9 cellular contexts compared by ENCODE assay signal in genomic region chr2:37080231-37080630, GRCh38. TPM values are rescaled to one million over a fixed set of nuclear protein-coding genes. Genes with fewer than 3 reads are reported as not detected.
DNase-seq lines count a peak whose midpoint lies in the region; ATAC-seq and TF ChIP-seq lines count a peak whose summit lies in the region.
"Had no signal": no experiment of that assay in that cellular context is flagged by ENCODE, and none has a peak within 500 bp of the region (broad histone marks: within the 10 kb centered on the region; RNA-seq: fewer than 3 reads in every experiment).

No MANE protein-coding gene starts in this region.

- CTCF ChIA-PET in OCI-LY7 (lab: Charles Lee; ENCODE audit: unreplicated experiment): no interaction called here

- H2AFZ ChIP-seq in OCI-LY7 (ENCODE audit: low read length): peak overlapping the region; percentile 10; the same call in 1 of the 2 replicates

- peaks cover 55% of the 10 kb centered on the region for H3K4me1 ChIP-seq in left ventricle myocardium inferior
- peaks cover 32% of the 10 kb centered on the region for H3K4me1 ChIP-seq in OCI-LY7 (ENCODE audit: insufficient read depth, low read length, poor library complexity, severe bottlenecking)
- peaks cover 29% of the 10 kb centered on the region for H3K4me1 ChIP-seq in effector memory CD4-positive, alpha-beta T cell (ENCODE audit: control insufficient read depth, insufficient read depth, low read length, poor library complexity, severe bottlenecking)
- peaks cover 33% of the 10 kb centered on the region for H3K4me1 ChIP-seq in upper lobe of right lung
- H3K4me1 ChIP-seq in HAP-1: peaks cover 8% of the 10 kb centered on the region

- in situ Hi-C loops in HAP-1 (cut with MboI; ENCODE audit: low sequenced_read_pairs): no loop called here

- peaks cover 54% of the 10 kb centered on the region for H3K36me3 ChIP-seq in left ventricle myocardium inferior
- H3K36me3 ChIP-seq in OCI-LY7 (ENCODE audit: insufficient read depth, low read length): peaks cover 72% of the 10 kb centered on the region
- H3K36me3 ChIP-seq in effector memory CD4-positive, alpha-beta T cell (ENCODE audit: control insufficient read depth, insufficient read depth, low read length): peaks cover 5% of the 10 kb centered on the region
- H3K36me3 ChIP-seq in upper lobe of right lung: peaks cover 38% of the 10 kb centered on the region
- peaks cover 3% of the 10 kb centered on the region; the same call in 1 of the 2 replicates for H3K36me3 ChIP-seq in HAP-1 (replicated peaks)

- intact Hi-C loops in left ventricle myocardium inferior (cut with micrococcal nuclease) (no loop called here), left ventricle myocardium superior (cut with micrococcal nuclease) (no loop called here), OCI-LY7 (cut with micrococcal nuclease; ENCODE audit: unreplicated experiment) (loop anchor here (5.0 to 10.0 kb wide), 4 partner anchors 113 to 725 kb away; partner anchors contain the start of genes CRIM1 and STRN), upper lobe of right lung (cut with DNase I) (no loop called here), left cardiac atrium (cut with DNase I) (no loop called here)

- peak overlapping the region; percentile 50 for H3K4me2 ChIP-seq in OCI-LY7 (ENCODE audit: low read length)

- H3K4me3 ChIP-seq in left ventricle myocardium inferior (no peak overlapping the region), OCI-LY7 (ENCODE audit: low read depth, low read length, poor library complexity, severe bottlenecking) (peak overlapping the region; percentile 30), upper lobe of right lung (no peak overlapping the region), HAP-1 (no peak overlapping the region)
- peak overlapping the region; percentile 1 for H3K4me3 ChIP-seq in effector memory CD4-positive, alpha-beta T cell (ENCODE audit: insufficient read depth, low read depth, low read length, poor library complexity, severe bottlenecking)

- no peaks in the 10 kb centered on the region for H3K27me3 ChIP-seq in left ventricle myocardium inferior (ENCODE audit: low read depth)
- no peaks in the 10 kb centered on the region for H3K27me3 ChIP-seq in effector memory CD4-positive, alpha-beta T cell (replicated peaks; ENCODE audit: control insufficient read depth, insufficient read depth, low read length, poor library complexity, severe bottlenecking)
- H3K27me3 ChIP-seq in upper lobe of right lung: no peaks in the 10 kb centered on the region
- H3K27me3 ChIP-seq in HAP-1 (ENCODE audit: low read depth): no peaks in the 10 kb centered on the region

- ATAC-seq in left ventricle myocardium superior (no peak), upper lobe of right lung (no peak), left cardiac atrium (no peak)

- TF ChIP-seq CTCF in left ventricle myocardium inferior (IDR thresholded peaks at IDR 0.05; ENCODE audit: borderline replicate concordance) (no peak), OCI-LY7 (conservative IDR thresholded peaks at IDR 0.05; ENCODE audit: low read length) (no peak), upper lobe of right lung (IDR thresholded peaks at IDR 0.05) (no peak)

- H3K9me3 ChIP-seq in left ventricle myocardium inferior (replicated peaks) (no peaks in the 10 kb centered on the region), OCI-LY7 (ENCODE audit: low read length) (no peaks in the 10 kb centered on the region), upper lobe of right lung (no peaks in the 10 kb centered on the region), HAP-1 (no peaks in the 10 kb centered on the region)
- H3K9me3 ChIP-seq in effector memory CD4-positive, alpha-beta T cell (ENCODE audit: control insufficient read depth, low read length): no peaks in the 10 kb centered on the region

- no peak for DNase-seq in left ventricle myocardium inferior
- no peak for DNase-seq in left ventricle myocardium superior
- no peak for DNase-seq in OCI-LY7 (ENCODE audit: low spot score)
- no peak for DNase-seq in effector memory CD4-positive, alpha-beta T cell
- DNase-seq in upper lobe of right lung: no peak
- DNase-seq in HAP-1 (ENCODE audit: low spot score in 2 of 2): no peak
- no peak for DNase-seq in left cardiac atrium
- no peak for DNase-seq in NCI-H2029 treated with DMSO at 0.1 percent for 48 hours (lab: John Stamatoyannopoulos, UW)
- DNase-seq: stimulated activated CD4-positive, alpha-beta T cell treated with anti-CD3 and anti-CD28 coated beads, Interleukin-1b, Interleukin-23, amount 100 ng/mL, for 48 hours had no signal

- H3K79me2 ChIP-seq in OCI-LY7 (ENCODE audit: insufficient read depth, low read depth, low read length): peaks cover 45% of the 10 kb centered on the region; the same call in 1 of the 2 replicates

- POLR2A ChIA-PET in OCI-LY7 (lab: Charles Lee): interaction anchor here (1.1 to 1.2 kb wide), 2 partner anchors 10 to 14 kb away, joined by 3 to 5 read pairs; no protein-coding TSS in a partner anchor

- H3K27ac ChIP-seq in left ventricle myocardium inferior (replicated peaks) (peak overlapping the region; percentile 32), OCI-LY7 (ENCODE audit: low read depth, low read length, poor library complexity, severe bottlenecking) (peak overlapping the region; percentile 34), upper lobe of right lung (peak overlapping the region; percentile 55)
- H3K27ac ChIP-seq in effector memory CD4-positive, alpha-beta T cell (ENCODE audit: insufficient read depth, low read length, poor library complexity, severe bottlenecking): peak overlapping the region; percentile 44

- BruUV-seq in OCI-LY7 (replicated peaks; lab: Mats Ljungman, UMichigan): no TSS peak

- no peaks in the 10 kb centered on the region for H4K20me1 ChIP-seq in OCI-LY7 (ENCODE audit: insufficient read depth, low read length)

- no peaks in the 10 kb centered on the region for H3K9me2 ChIP-seq in OCI-LY7 (ENCODE audit: insufficient read depth, low read length)

RNA-seq across cellular contexts. Expression of gene HEATR5B, which starts 3.9 kb away (rescaled TPM):
- total RNA-seq in left ventricle myocardium inferior: 20.0 TPM
- 27.0 TPM for total RNA-seq in left ventricle myocardium superior
- total RNA-seq in OCI-LY7 (2014; rRNA removed; shearing (Covaris generic)): 23.8 TPM in 2 replicates
- total RNA-seq in OCI-LY7 (2022): 31.3 and 34.5 TPM in 2 replicates
- 23.1 TPM for total RNA-seq in upper lobe of right lung
- 10 to 100 TPM; 11.6 to 16.3 TPM for total RNA-seq in left cardiac atrium

RNA-seq across cellular contexts. Expression of gene GPATCH11, which starts 4.1 kb away (rescaled TPM):
- total RNA-seq in left ventricle myocardium inferior (6.3 TPM), left ventricle myocardium superior (6.0 TPM), OCI-LY7 (2022) (18.9 and 24.5 TPM in 2 replicates), upper lobe of right lung (7.8 TPM), left cardiac atrium (1 to 10 TPM; 5.9 to 7.3 TPM)
- total RNA-seq in OCI-LY7 (2014; rRNA removed; shearing (Covaris generic)): 11.6 and 21.2 TPM in 2 replicates

Comparison
In these comparisons a context has a peak if more than half of its experiments do, and no peak if none do; other contexts are left out.
1. H3K4me3 ChIP-seq: peak in OCI-LY7 (single experiment) and effector memory CD4-positive, alpha-beta T cell (single experiment); none in left ventricle myocardium inferior (single experiment), upper lobe of right lung (single experiment) and HAP-1 (single experiment).
2. Peak in every context shown above with its lines, with median percentiles within 50 percentile points of each other: H3K27ac ChIP-seq.